In the genomic region with DNA sequence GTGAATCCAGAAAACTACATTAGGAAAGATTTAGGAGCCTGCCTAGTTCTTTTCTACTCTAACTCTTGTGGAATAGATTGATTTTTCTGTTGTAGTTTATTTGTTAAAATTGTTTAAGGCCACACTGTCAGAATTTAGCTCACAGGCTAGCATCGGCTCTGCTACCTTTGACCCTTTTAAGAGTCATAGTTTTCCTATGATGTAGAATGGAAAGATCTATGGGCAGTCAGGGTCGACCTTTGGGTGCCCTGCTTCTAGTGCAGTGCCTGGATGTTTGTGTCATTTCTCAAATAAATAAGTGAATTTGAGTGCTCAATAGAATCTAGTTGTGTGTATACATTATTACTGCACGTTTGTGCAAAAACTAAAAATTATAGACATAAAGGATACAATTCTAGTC, we compare ENCODE assay signal across 15 cellular contexts.
"Had no signal": no experiment of that assay in that cellular context is flagged by ENCODE, and none has a peak within 500 bp of the region (broad histone marks: within the 10 kb centered on the region; RNA-seq: fewer than 3 reads in every experiment).

No MANE protein-coding gene starts in this region.

- H3K27ac Mint-ChIP-seq: activated CD4-positive, alpha-beta T cell treated with anti-CD3 and anti-CD28 coated beads, Interleukin-2, amount 10 ng/mL, durations not matched to agents 7 days and 5 days; activated T-helper 17 cell treated with anti-CD3 and anti-CD28 coated beads, Interleukin-2, amount 50 U/mL, for 72 hours had no signal

- H3K4me3 ChIP-seq: adrenal gland, colonic mucosa, heart right ventricle, left lung, tibial artery had no signal

- H3K27ac ChIP-seq: colonic mucosa, tibial artery had no signal

- H3K4me1 ChIP-seq: adrenal gland had no signal

- H3K27me3 Mint-ChIP-seq: activated CD4-positive, alpha-beta T cell treated with anti-CD3 and anti-CD28 coated beads, Interleukin-2, amount 10 ng/mL, durations not matched to agents 7 days and 5 days; activated T-helper 17 cell treated with anti-CD3 and anti-CD28 coated beads, Interleukin-2, amount 50 U/mL, for 72 hours had no signal

- FAIRE-seq: frontal cortex had no signal

- H3K4me1 Mint-ChIP-seq: activated CD4-positive, alpha-beta T cell treated with anti-CD3 and anti-CD28 coated beads, Interleukin-2, amount 10 ng/mL, durations not matched to agents 7 days and 5 days; activated T-helper 17 cell treated with anti-CD3 and anti-CD28 coated beads, Interleukin-2, amount 50 U/mL, for 72 hours had no signal

- H3K27me3 ChIP-seq: adrenal gland, colonic mucosa, left lung, tibial artery had no signal

- ATAC-seq: activated T-helper 17 cell treated with anti-CD3 and anti-CD28 coated beads, Interleukin-2, amount 50 U/mL, for 72 hours; WTC11 had no signal

- H3K9me3 Mint-ChIP-seq: activated CD4-positive, alpha-beta T cell treated with anti-CD3 and anti-CD28 coated beads, Interleukin-2, amount 10 ng/mL, durations not matched to agents 7 days and 5 days; activated T-helper 17 cell treated with anti-CD3 and anti-CD28 coated beads, Interleukin-2, amount 50 U/mL, for 72 hours had no signal

- DNase-seq: activated CD4-positive, alpha-beta T cell treated with anti-CD3 and anti-CD28 coated beads, Interleukin-2, amount 10 ng/mL, durations not matched to agents 7 days and 5 days; activated CD8-positive, alpha-beta memory T cell treated with anti-CD3 and anti-CD28 coated beads for 24 hours; activated naive CD4-positive, alpha-beta T cell treated with anti-CD3 and anti-CD28 coated beads, Interleukin-2, amount 50 U/mL, for 16 hours; adrenal gland; colonic mucosa; effector CD4-positive, alpha-beta T cell; heart right ventricle; islet precursor cell; left lung; retina; tibial artery had no signal

- H3K4me3 Mint-ChIP-seq: activated CD4-positive, alpha-beta T cell treated with anti-CD3 and anti-CD28 coated beads, Interleukin-2, amount 10 ng/mL, durations not matched to agents 7 days and 5 days; activated T-helper 17 cell treated with anti-CD3 and anti-CD28 coated beads, Interleukin-2, amount 50 U/mL, for 72 hours; neural crest cell; WTC11 had no signal

- H3K9me3 ChIP-seq: adrenal gland, colonic mucosa, heart right ventricle, left lung, tibial artery had no signal

- H3K36me3 ChIP-seq: adrenal gland, colonic mucosa, heart right ventricle, left lung, tibial artery had no signal
